28 cellular contexts compared by ENCODE assay signal in genomic region chr12:902581-902980, GRCh38. TPM values are rescaled to one million over a fixed set of nuclear protein-coding genes. Genes with fewer than 3 reads are reported as not detected.
DNase-seq lines count a peak whose midpoint lies in the region; ATAC-seq and TF ChIP-seq lines count a peak whose summit lies in the region.
"Had no signal": no experiment of that assay in that cellular context is flagged by ENCODE, and none has a peak within 500 bp of the region (broad histone marks: within the 10 kb centered on the region; RNA-seq: fewer than 3 reads in every experiment).

No MANE protein-coding gene starts in this region.

- H3K4me2 ChIP-seq in mesendoderm (ENCODE audit: low read length) (no peak overlapping the region), MM.1S (ENCODE audit: low read depth, low read length) (no peak overlapping the region)
- H3K4me2 ChIP-seq: smooth muscle cell had no signal

- no peaks in the 10 kb centered on the region for H3K9me3 Mint-ChIP-seq in activated CD8-positive, alpha-beta T cell treated with anti-CD3 and anti-CD28 coated beads for 36 hours
- H3K9me3 Mint-ChIP-seq in activated CD8-positive, alpha-beta T cell treated with anti-CD3 and anti-CD28 coated beads, Interleukin-2, amount 10 ng/mL, durations not matched to agents 7 days and 5 days (ENCODE audit: insufficient read depth): no peaks in the 10 kb centered on the region
- no peaks in the 10 kb centered on the region for H3K9me3 Mint-ChIP-seq in CD4-positive, alpha-beta T cell
- H3K9me3 Mint-ChIP-seq in activated T-helper 17 cell treated with anti-CD3 and anti-CD28 coated beads, Interleukin-2, amount 50 U/mL, for 72 hours: no peaks in the 10 kb centered on the region
- H3K9me3 Mint-ChIP-seq: activated naive CD4-positive, alpha-beta T cell treated with anti-CD3 and anti-CD28 coated beads, Interleukin-2, amount 10 ng/mL, durations not matched to agents 7 days and 5 days; type B pancreatic cell had no signal

- no peak for DNase-seq in activated CD8-positive, alpha-beta T cell treated with anti-CD3 and anti-CD28 coated beads for 36 hours
- no peak for DNase-seq in activated CD8-positive, alpha-beta T cell treated with anti-CD3 and anti-CD28 coated beads, Interleukin-2, amount 10 ng/mL, durations not matched to agents 7 days and 5 days
- no peak for DNase-seq in CD4-positive, alpha-beta T cell
- DNase-seq in mesendoderm (no peak), MM.1S (no peak), NCI-H2171 (lab: John Stamatoyannopoulos, UW) (no peak)
- DNase-seq: activated CD4-positive, alpha-beta T cell treated with anti-CD3 and anti-CD28 coated beads for 1 hour; activated CD8-positive, alpha-beta memory T cell treated with anti-CD3 and anti-CD28 coated beads for 24 hours; activated naive CD4-positive, alpha-beta T cell treated with anti-CD3 and anti-CD28 coated beads, Interleukin-2, amount 10 ng/mL, durations not matched to agents 7 days and 5 days; aorta; Caco-2; effector memory CD4-positive, alpha-beta T cell; foreskin fibroblast; mesenchymal stem cell; NCI-H1105 treated with DMSO at 0.1 percent for 48 hours; NCI-H2029; NCI-H345; retina; RPMI8226; stimulated activated CD4-positive, alpha-beta T cell treated with anti-CD3 and anti-CD28 coated beads, Interleukin-1b, Interleukin-23, amount 100 ng/mL, for 48 hours; T-helper 17 cell had no signal

- H3K4me1 Mint-ChIP-seq in activated CD8-positive, alpha-beta T cell treated with anti-CD3 and anti-CD28 coated beads for 36 hours (ENCODE audit: low read depth): peaks cover 31% of the 10 kb centered on the region
- H3K4me1 Mint-ChIP-seq in activated CD8-positive, alpha-beta T cell treated with anti-CD3 and anti-CD28 coated beads, Interleukin-2, amount 10 ng/mL, durations not matched to agents 7 days and 5 days (ENCODE audit: low read depth): peaks cover 42% of the 10 kb centered on the region
- peaks cover 38% of the 10 kb centered on the region for H3K4me1 Mint-ChIP-seq in CD4-positive, alpha-beta T cell (ENCODE audit: low read depth)
- no peaks in the 10 kb centered on the region for H3K4me1 Mint-ChIP-seq in activated T-helper 17 cell treated with anti-CD3 and anti-CD28 coated beads, Interleukin-2, amount 50 U/mL, for 72 hours

- no peak overlapping the region for H3K9ac ChIP-seq in mesendoderm (ENCODE audit: low read length)
- no peak overlapping the region for H3K9ac ChIP-seq in MM.1S (ENCODE audit: low read length)

- H2BK120ac ChIP-seq in mesendoderm (ENCODE audit: low read depth, low read length): no peak overlapping the region

- ATAC-seq in activated CD8-positive, alpha-beta T cell treated with anti-CD3 and anti-CD28 coated beads for 36 hours: no peak
- ATAC-seq in activated CD8-positive, alpha-beta T cell treated with anti-CD3 and anti-CD28 coated beads, Interleukin-2, amount 10 ng/mL, durations not matched to agents 7 days and 5 days: no peak
- no peak for ATAC-seq in CD4-positive, alpha-beta T cell (ENCODE audit: poor library complexity)
- ATAC-seq in activated T-helper 17 cell treated with anti-CD3 and anti-CD28 coated beads, Interleukin-2, amount 50 U/mL, for 72 hours (replicated peaks): no peak
- ATAC-seq in GM21786 (IDR thresholded peaks at IDR 0.05; ENCODE audit: unreplicated experiment): no peak
- ATAC-seq: HCT116, K562, T-helper 17 cell had no signal

- no CpG with 5 or more reads among the region's 3 CpGs for WGBS in mesendoderm (ENCODE audit: extremely low coverage, insufficient coverage, low lambda C conversion rate)

- no peaks in the 10 kb centered on the region for H4K20me1 ChIP-seq in MM.1S (ENCODE audit: insufficient read depth, low read length)

- POLR2A ChIA-PET in activated CD8-positive, alpha-beta T cell treated with anti-CD3 and anti-CD28 coated beads for 36 hours (lab: Charles Lee): interaction anchor here (0.6 kb wide), 1 partner anchor 404 kb away, joined by 3 read pairs; no protein-coding TSS in a partner anchor
- POLR2A ChIA-PET in activated CD8-positive, alpha-beta T cell treated with anti-CD3 and anti-CD28 coated beads, Interleukin-2, amount 10 ng/mL, durations not matched to agents 7 days and 5 days (lab: Charles Lee): no interaction called here
- POLR2A ChIA-PET in CD4-positive, alpha-beta T cell (lab: Charles Lee): no interaction called here

- no peak overlapping the region for H2AFZ ChIP-seq in MM.1S (ENCODE audit: low read length)

- no peak overlapping the region for H2BK5ac ChIP-seq in mesendoderm (ENCODE audit: low read length)

- H3K36me3 Mint-ChIP-seq in activated CD8-positive, alpha-beta T cell treated with anti-CD3 and anti-CD28 coated beads for 36 hours (ENCODE audit: low read depth): peaks cover 53% of the 10 kb centered on the region
- H3K36me3 Mint-ChIP-seq in activated CD8-positive, alpha-beta T cell treated with anti-CD3 and anti-CD28 coated beads, Interleukin-2, amount 10 ng/mL, durations not matched to agents 7 days and 5 days (ENCODE audit: low read depth): peaks cover 76% of the 10 kb centered on the region
- H3K36me3 Mint-ChIP-seq in CD4-positive, alpha-beta T cell (ENCODE audit: low read depth): peaks cover 92% of the 10 kb centered on the region
- peaks cover 97% of the 10 kb centered on the region for H3K36me3 Mint-ChIP-seq in activated T-helper 17 cell treated with anti-CD3 and anti-CD28 coated beads, Interleukin-2, amount 50 U/mL, for 72 hours (ENCODE audit: low read depth)

- peak overlapping the region; percentile 40 for H3K56ac ChIP-seq in mesendoderm (ENCODE audit: low read length)

- H3K79me2 ChIP-seq in mesendoderm (ENCODE audit: control insufficient read depth, insufficient read depth, low read length) (no peaks in the 10 kb centered on the region), MM.1S (ENCODE audit: low read length) (no peaks in the 10 kb centered on the region)

- no peaks in the 10 kb centered on the region for H3F3A ChIP-seq in MM.1S (ENCODE audit: insufficient read depth, low read length)

- H3K27me3 ChIP-seq in CD4-positive, alpha-beta T cell (ENCODE audit: control insufficient read depth, insufficient read depth, low read length): no peaks in the 10 kb centered on the region
- H3K27me3 ChIP-seq in mesendoderm (ENCODE audit: insufficient read depth, low read length, poor library complexity) (no peaks in the 10 kb centered on the region), MM.1S (replicated peaks; ENCODE audit: insufficient read depth, low read length) (no peaks in the 10 kb centered on the region)

- no peak overlapping the region for H3K4ac ChIP-seq in mesendoderm (ENCODE audit: low read depth, low read length)

- no peak overlapping the region for H2AK5ac ChIP-seq in mesendoderm (ENCODE audit: low read length)

- H4K5ac ChIP-seq in mesendoderm (ENCODE audit: low read length): no peak overlapping the region

- H3K18ac ChIP-seq in mesendoderm (ENCODE audit: low read length): peak overlapping the region; percentile 18

- no peaks in the 10 kb centered on the region for H3K9me2 ChIP-seq in MM.1S (replicated peaks; ENCODE audit: insufficient read depth, low read length)

- H3K27ac ChIP-seq in CD4-positive, alpha-beta T cell (ENCODE audit: low read depth, low read length): no peak overlapping the region
- H3K27ac ChIP-seq in mesendoderm (ENCODE audit: low read depth, low read length) (peak overlapping the region; percentile 75), MM.1S (ENCODE audit: low read length) (no peak overlapping the region)
- H3K27ac ChIP-seq: coronary artery had no signal

- intact Hi-C loops in activated CD8-positive, alpha-beta T cell treated with anti-CD3 and anti-CD28 coated beads for 36 hours (cut with micrococcal nuclease): no loop called here
- intact Hi-C loops in CD4-positive, alpha-beta T cell (cut with DNase I, micrococcal nuclease): no loop called here

- peaks cover 2% of the 10 kb centered on the region for H3K79me1 ChIP-seq in mesendoderm (ENCODE audit: low read length)

- no peak overlapping the region for H3K23ac ChIP-seq in mesendoderm (ENCODE audit: low read length)

- no peak overlapping the region for H2BK15ac ChIP-seq in mesendoderm (replicated peaks; ENCODE audit: low read depth)

- H3K4me1 ChIP-seq in mesendoderm (ENCODE audit: control insufficient read depth, low read depth, low read length) (peaks cover 23% of the 10 kb centered on the region), MM.1S (ENCODE audit: low read length) (no peaks in the 10 kb centered on the region)
- H3K4me1 ChIP-seq: Caco-2 had no signal

- no peak overlapping the region for H4K8ac ChIP-seq in mesendoderm (ENCODE audit: low read depth, low read length)

- peak overlapping the region; percentile 67 for H3K27ac Mint-ChIP-seq in activated CD8-positive, alpha-beta T cell treated with anti-CD3 and anti-CD28 coated beads for 36 hours
- H3K27ac Mint-ChIP-seq in activated CD8-positive, alpha-beta T cell treated with anti-CD3 and anti-CD28 coated beads, Interleukin-2, amount 10 ng/mL, durations not matched to agents 7 days and 5 days: no peak overlapping the region
- peak overlapping the region; percentile 51 for H3K27ac Mint-ChIP-seq in CD4-positive, alpha-beta T cell
- peak overlapping the region; percentile 28 for H3K27ac Mint-ChIP-seq in activated T-helper 17 cell treated with anti-CD3 and anti-CD28 coated beads, Interleukin-2, amount 50 U/mL, for 72 hours
- H3K27ac Mint-ChIP-seq: activated naive CD4-positive, alpha-beta T cell treated with anti-CD3 and anti-CD28 coated beads, Interleukin-2, amount 10 ng/mL, durations not matched to agents 7 days and 5 days; type B pancreatic cell had no signal

- CTCF ChIA-PET in activated CD8-positive, alpha-beta T cell treated with anti-CD3 and anti-CD28 coated beads for 36 hours (lab: Charles Lee): interaction anchor here (1.0 kb wide), 1 partner anchor 680 kb away, joined by 3 read pairs; no protein-coding TSS in a partner anchor
- CTCF ChIA-PET in activated CD8-positive, alpha-beta T cell treated with anti-CD3 and anti-CD28 coated beads, Interleukin-2, amount 10 ng/mL, durations not matched to agents 7 days and 5 days (lab: Charles Lee): no interaction called here
- CTCF ChIA-PET in CD4-positive, alpha-beta T cell (lab: Charles Lee): no interaction called here

- H3K4me3 Mint-ChIP-seq in activated CD8-positive, alpha-beta T cell treated with anti-CD3 and anti-CD28 coated beads for 36 hours: no peak overlapping the region
- H3K4me3 Mint-ChIP-seq in activated CD8-positive, alpha-beta T cell treated with anti-CD3 and anti-CD28 coated beads, Interleukin-2, amount 10 ng/mL, durations not matched to agents 7 days and 5 days: no peak overlapping the region
- no peak overlapping the region for H3K4me3 Mint-ChIP-seq in CD4-positive, alpha-beta T cell
- no peak overlapping the region for H3K4me3 Mint-ChIP-seq in activated T-helper 17 cell treated with anti-CD3 and anti-CD28 coated beads, Interleukin-2, amount 50 U/mL, for 72 hours
- H3K4me3 Mint-ChIP-seq: activated naive CD4-positive, alpha-beta T cell treated with anti-CD3 and anti-CD28 coated beads, Interleukin-2, amount 10 ng/mL, durations not matched to agents 7 days and 5 days; T-helper 17 cell; type B pancreatic cell had no signal

- no peaks in the 10 kb centered on the region for H3K9me3 ChIP-seq in CD4-positive, alpha-beta T cell (ENCODE audit: control insufficient read depth, low read length)
- H3K9me3 ChIP-seq in MM.1S (replicated peaks; ENCODE audit: insufficient read depth, low read length): no peaks in the 10 kb centered on the region
- H3K9me3 ChIP-seq: Caco-2 had no signal

- TF ChIP-seq CTCF in activated CD8-positive, alpha-beta T cell treated with anti-CD3 and anti-CD28 coated beads for 36 hours (IDR thresholded peaks at IDR 0.05): no peak
- no peak for TF ChIP-seq CTCF in CD4-positive, alpha-beta T cell (IDR thresholded peaks at IDR 0.05)
- no peak for TF ChIP-seq CTCF in MM.1S (IDR thresholded peaks at IDR 0.05; ENCODE audit: low read length)

- H3K27me3 Mint-ChIP-seq in activated CD8-positive, alpha-beta T cell treated with anti-CD3 and anti-CD28 coated beads for 36 hours: no peaks in the 10 kb centered on the region
- H3K27me3 Mint-ChIP-seq in activated CD8-positive, alpha-beta T cell treated with anti-CD3 and anti-CD28 coated beads, Interleukin-2, amount 10 ng/mL, durations not matched to agents 7 days and 5 days (ENCODE audit: low read depth): no peaks in the 10 kb centered on the region
- H3K27me3 Mint-ChIP-seq in CD4-positive, alpha-beta T cell: no peaks in the 10 kb centered on the region
- no peaks in the 10 kb centered on the region for H3K27me3 Mint-ChIP-seq in activated T-helper 17 cell treated with anti-CD3 and anti-CD28 coated beads, Interleukin-2, amount 50 U/mL, for 72 hours
- H3K27me3 Mint-ChIP-seq: activated naive CD4-positive, alpha-beta T cell treated with anti-CD3 and anti-CD28 coated beads, Interleukin-2, amount 10 ng/mL, durations not matched to agents 7 days and 5 days; T-helper 17 cell; type B pancreatic cell had no signal

- H3K36me3 ChIP-seq in mesendoderm (ENCODE audit: control insufficient read depth, insufficient read depth, low read length): peaks cover 4% of the 10 kb centered on the region
- peaks cover under 1% of the 10 kb centered on the region; the same call in 1 of the 2 replicates for H3K36me3 ChIP-seq in MM.1S (replicated peaks; ENCODE audit: insufficient read depth, low read length)

- H3K4me3 ChIP-seq in mesendoderm (ENCODE audit: low read length): no peak overlapping the region
- no peak overlapping the region for H3K4me3 ChIP-seq in MM.1S (ENCODE audit: low read length)
- H3K4me3 ChIP-seq: coronary artery, K562, smooth muscle cell had no signal

RNA-seq across cellular contexts. Expression of gene RAD52, which starts 46.9 kb away (rescaled TPM):
- total RNA-seq in activated CD8-positive, alpha-beta T cell treated with anti-CD3 and anti-CD28 coated beads for 36 hours: 10 to 100 TPM; 14.9 to 16.3 TPM
- total RNA-seq in activated CD8-positive, alpha-beta T cell treated with anti-CD3 and anti-CD28 coated beads, Interleukin-2, amount 10 ng/mL, durations not matched to agents 7 days and 5 days: 10 to 100 TPM; 19.3 to 20.9 TPM
- 1 to 10 TPM; 7.0 to 8.1 TPM for total RNA-seq in CD4-positive, alpha-beta T cell
- 1 to 10 TPM; 5.1 to 9.3 TPM for total RNA-seq in activated T-helper 17 cell treated with anti-CD3 and anti-CD28 coated beads, Interleukin-2, amount 50 U/mL, for 72 hours
- 4.7 TPM for polyA plus RNA-seq in mesendoderm (2013, experiment 1 of 2)
- 6.0 TPM for polyA plus RNA-seq in mesendoderm (2013, experiment 2 of 2)
